ENCODE assay signal across 26 cellular contexts in genomic region chr11:1178201-1178885, GRCh38. TPM values are rescaled to one million over a fixed set of nuclear protein-coding genes. Genes with fewer than 3 reads are reported as not detected.
"Had no signal": no experiment of that assay in that cellular context is flagged by ENCODE, and none has a peak within 500 bp of the region (broad histone marks: within the 10 kb centered on the region; RNA-seq: fewer than 3 reads in every experiment).

No MANE protein-coding gene starts in this region.

- H3K27me3 ChIP-seq: neural progenitor cell, pancreas, sigmoid colon, testis, tibial nerve, vagina had no signal

- DNase-seq: effector memory CD4-positive, alpha-beta T cell; immature natural killer cell; left colon; naive thymus-derived CD8-positive, alpha-beta T cell; occipital lobe; sigmoid colon; stimulated activated CD4-positive, alpha-beta T cell treated with anti-CD3 and anti-CD28 coated beads, Interleukin-2, amount 100 ng/mL, for 24 hours; stimulated activated CD4-positive, alpha-beta T cell treated with anti-CD3 and anti-CD28 coated beads, Interleukin-4, amount 100 ng/mL, for 4 hours; stimulated activated naive B cell treated with anti-CD40 and anti-IgM and Interleukin-4, amounts not matched to agents 10 μg/mL and 1 μg/mL and 100 μg/mL, for 72 hours; stimulated activated naive CD8-positive, alpha-beta T cell treated with anti-CD3 and anti-CD28 coated beads, Interleukin-15, amount 100 ng/mL, for 72 hours; testis; upper lobe of right lung had no signal

- FAIRE-seq: endometrium, frontal cortex, keratinocyte, pancreas had no signal

- H3K4me2 ChIP-seq: neural progenitor cell had no signal

- ATAC-seq: esophagus mucosa; left colon; mucosa of descending colon; naive thymus-derived CD8-positive, alpha-beta T cell; pancreas; stimulated activated naive B cell treated with anti-CD40 and anti-IgM and Interleukin-4, amounts not matched to agents 10 μg/mL and 1 μg/mL and 100 μg/mL, for 72 hours; stimulated activated naive CD8-positive, alpha-beta T cell treated with anti-CD3 and anti-CD28 coated beads, Interleukin-15, amount 100 ng/mL, for 72 hours; upper lobe of right lung had no signal

- H3K27ac ChIP-seq: neural progenitor cell, pancreas, prostate gland, sigmoid colon, skin epidermis, testis, tibial nerve, upper lobe of right lung, vagina had no signal

- H3K9ac ChIP-seq: neural progenitor cell had no signal

- H3K9me3 ChIP-seq: mucosa of descending colon, pancreas, prostate gland, sigmoid colon, testis, tibial nerve, upper lobe of right lung, vagina had no signal

- H3K36me3 ChIP-seq: neural progenitor cell, pancreas, prostate gland, sigmoid colon, tibial nerve, upper lobe of right lung, vagina had no signal

- H3K4me3 ChIP-seq: mucosa of descending colon, neural progenitor cell, pancreas, prostate gland, sigmoid colon, skin epidermis, testis, tibial nerve, upper lobe of right lung, vagina had no signal

- H3K4me1 ChIP-seq: neural progenitor cell, pancreas, prostate gland, sigmoid colon, testis, tibial nerve, upper lobe of right lung, vagina had no signal

- H2AFZ ChIP-seq: neural progenitor cell had no signal

RNA-seq across cellular contexts. Expression of gene MUC5AC, which starts 20.6 kb away (rescaled TPM):
- total RNA-seq: esophagus mucosa; fibroblast of lung; frontal cortex; naive thymus-derived CD8-positive, alpha-beta T cell; occipital lobe; renal cortical epithelial cell; subcutaneous adipose tissue; tibial nerve; upper lobe of right lung; vagina had no signal
- polyA plus RNA-seq: fibroblast of lung; immature natural killer cell; keratinocyte; naive thymus-derived CD8-positive, alpha-beta T cell had no signal

RNA-seq across cellular contexts. Expression of gene MUC5B, which starts 44.5 kb away (rescaled TPM):
- total RNA-seq: fibroblast of lung; frontal cortex; naive thymus-derived CD8-positive, alpha-beta T cell; occipital lobe; renal cortical epithelial cell; subcutaneous adipose tissue had no signal
- polyA plus RNA-seq: fibroblast of lung; immature natural killer cell; keratinocyte; naive thymus-derived CD8-positive, alpha-beta T cell had no signal
